In genomic region chr11:75522645-75523044, GRCh38 we compare ENCODE assay signal across 18 cellular contexts. TPM values are rescaled to one million over a fixed set of nuclear protein-coding genes. Genes with fewer than 3 reads are reported as not detected.
A peak's percentile ranks its signal among the peaks of the same experiment; 100 is the strongest.
DNase-seq lines count a peak whose midpoint lies in the region; ATAC-seq and TF ChIP-seq lines count a peak whose summit lies in the region.
"Had no signal": no experiment of that assay in that cellular context is flagged by ENCODE, and none has a peak within 500 bp of the region (broad histone marks: within the 10 kb centered on the region; RNA-seq: fewer than 3 reads in every experiment).

No MANE protein-coding gene starts in this region.

- no peaks in the 10 kb centered on the region for H3K9me2 ChIP-seq in neural cell (ENCODE audit: insufficient read depth, low read length)

- H3K27me3 Mint-ChIP-seq in activated B cell treated with CpG ODN at 0.5 μM for 24 hours, result no peaks in the 10 kb centered on the region

- H2AFZ ChIP-seq in neural cell (ENCODE audit: low read depth, low read length), result no peak overlapping the region

- no peak overlapping the region for H3K9ac ChIP-seq in neural cell (ENCODE audit: low read length)

- intact Hi-C loops in activated B cell treated with CpG ODN at 0.5 μM for 24 hours (cut with micrococcal nuclease), result loop anchor here (5.0 kb wide), 1 partner anchor 45 kb away; no protein-coding TSS in a partner anchor

- H3K4me3 ChIP-seq in neural cell (ENCODE audit: low read length), result peak overlapping the region; percentile 100
- H3K4me3 ChIP-seq: SJSA1 had no signal

- H3K4me2 ChIP-seq in neural cell (ENCODE audit: low read length), result no peak overlapping the region

- DNase-seq in GM13976 (ENCODE audit: low spot score) (no peak), activated B cell treated with CpG ODN at 0.5 μM for 24 hours (no peak), SIG-M5 treated with dmso at 0.1 percent for 504 hours (lab: John Stamatoyannopoulos, UW; ENCODE audit: unreplicated experiment) (no peak), NCI-H2171 (lab: John Stamatoyannopoulos, UW) (no peak)
- DNase-seq: ACHN, AML-193, DMS53, H9, NCI-H1417 treated with DMSO at 0.1 percent for 48 hours, NCI-H1930, NCI-H2171 treated with DMSO at 0.1 percent for 48 hours, NCI-H748 treated with DMSO at 0.1 percent for 48 hours, PC-3 had no signal

- peaks cover 53% of the 10 kb centered on the region for H3K4me1 Mint-ChIP-seq in activated B cell treated with CpG ODN at 0.5 μM for 24 hours

- no peak overlapping the region for H3K4me3 Mint-ChIP-seq in activated B cell treated with CpG ODN at 0.5 μM for 24 hours
- H3K4me3 Mint-ChIP-seq: H9 had no signal

- no peaks in the 10 kb centered on the region for H4K20me1 ChIP-seq in neural cell (ENCODE audit: insufficient read depth)

- no peaks in the 10 kb centered on the region for H3K36me3 Mint-ChIP-seq in activated B cell treated with CpG ODN at 0.5 μM for 24 hours (ENCODE audit: low read depth)

- ATAC-seq in activated B cell treated with CpG ODN at 0.5 μM for 24 hours (ENCODE audit: low read depth) (no peak), GM21447 (IDR thresholded peaks at IDR 0.05; ENCODE audit: unreplicated experiment) (no peak), HG03159 (IDR thresholded peaks at IDR 0.05; ENCODE audit: unreplicated experiment) (no peak)
- ATAC-seq: PC-3 had no signal

- no peak for TF ChIP-seq RAD21 in neural cell (conservative IDR thresholded peaks at IDR 0.05)

- no peaks in the 10 kb centered on the region for H3K27me3 ChIP-seq in neural cell (ENCODE audit: insufficient read depth, low read depth, low read length)

- no peak for TF ChIP-seq EP300 in neural cell (conservative IDR thresholded peaks at IDR 0.05; ENCODE audit: poor library complexity, severe bottlenecking)

- no peaks in the 10 kb centered on the region for H3K9me3 ChIP-seq in neural cell (ENCODE audit: low read length)
- H3K9me3 ChIP-seq: SJSA1 had no signal

- H3K27ac ChIP-seq in neural cell (ENCODE audit: low read length), result no peak overlapping the region
- H3K27ac ChIP-seq: RWPE1, SJSA1 had no signal

- CTCF ChIA-PET in activated B cell treated with CpG ODN at 0.5 μM for 24 hours (lab: Charles Lee), result interaction anchor here (1.2 to 1.7 kb wide), 3 partner anchors 12 to 134 kb away, joined by 3 to 4 read pairs (median 4); no protein-coding TSS in a partner anchor

- H3K27ac Mint-ChIP-seq in activated B cell treated with CpG ODN at 0.5 μM for 24 hours, result peak overlapping the region; percentile 74
- H3K27ac Mint-ChIP-seq: H9 had no signal

- no peaks in the 10 kb centered on the region for H3K9me3 Mint-ChIP-seq in activated B cell treated with CpG ODN at 0.5 μM for 24 hours
- H3K9me3 Mint-ChIP-seq: H9 had no signal

- peaks cover 18% of the 10 kb centered on the region for H3K79me2 ChIP-seq in neural cell (replicated peaks; ENCODE audit: insufficient read depth, low read length)

- POLR2A ChIA-PET in activated B cell treated with CpG ODN at 0.5 μM for 24 hours (lab: Charles Lee), result interaction anchor here (1.1 to 1.6 kb wide), 3 partner anchors 9 to 20 kb away, joined by 3 to 11 read pairs (median 3); no protein-coding TSS in a partner anchor

- H3K36me3 ChIP-seq in neural cell (ENCODE audit: insufficient read depth, low read length), result no peaks in the 10 kb centered on the region
- H3K36me3 ChIP-seq: SJSA1 had no signal

- peak; percentile 5 for TF ChIP-seq CTCF in GM13976 (IDR thresholded peaks at IDR 0.05; ENCODE audit: borderline replicate concordance, control extremely low read depth, extremely low read depth, insufficient read depth, missing control alignments)
- TF ChIP-seq CTCF in activated B cell treated with CpG ODN at 0.5 μM for 24 hours (IDR thresholded peaks at IDR 0.05), result no peak
- no peak for TF ChIP-seq CTCF in neural cell (IDR thresholded peaks at IDR 0.05; ENCODE audit: poor library complexity, severe bottlenecking)

- no peaks in the 10 kb centered on the region for H3F3A ChIP-seq in neural cell (ENCODE audit: insufficient read depth, low read length, poor library complexity, severe bottlenecking)

- in situ Hi-C loops in GM13976 (cut with MboI; ENCODE audit: low sequenced_read_pairs, unreplicated experiment), result no loop called here

TF ChIP-seq in neural cell, 6 proteins besides CTCF, POLR2A, EP300 and RAD21:
- TF ChIP-seq REST (IDR thresholded peaks at IDR 0.05; ENCODE audit: borderline replicate concordance) (no peak), MXI1 (conservative IDR thresholded peaks at IDR 0.05; ENCODE audit: poor library complexity, severe bottlenecking) (no peak), TAF1 (IDR thresholded peaks at IDR 0.05; ENCODE audit: low read depth) (no peak), POLR2AphosphoS5 (IDR thresholded peaks at IDR 0.05) (no peak), SMC3 (conservative IDR thresholded peaks at IDR 0.05; ENCODE audit: poor library complexity) (no peak)

RNA-seq across cellular contexts. Expression of gene GDPD5, which starts 3.1 kb away (rescaled TPM):
- 22.2 and 23.9 TPM in 2 replicates for total RNA-seq in activated B cell treated with CpG ODN at 0.5 μM for 24 hours
- polyA plus RNA-seq in neural cell, result 19.2 and 32.3 TPM in 2 replicates
- 36.0 and 45.5 TPM in 2 replicates for polyA minus RNA-seq in neural cell

RNA-seq across cellular contexts. Expression of gene SERPINH1, which starts 39.4 kb away (rescaled TPM):
- total RNA-seq in activated B cell treated with CpG ODN at 0.5 μM for 24 hours, result 4.5 and 5.6 TPM in 2 replicates
- 16.1 and 17.0 TPM in 2 replicates for polyA plus RNA-seq in neural cell
- 4.9 TPM in 2 replicates for polyA minus RNA-seq in neural cell
